ENCODE assay signal across 18 cellular contexts in genomic region chr1:5479876-5480275, GRCh38.
"Had no signal": no experiment of that assay in that cellular context is flagged by ENCODE, and none has a peak within 500 bp of the region (broad histone marks: within the 10 kb centered on the region; RNA-seq: fewer than 3 reads in every experiment).

No MANE protein-coding gene starts in this region.

- DNase-seq: effector CD8-positive, alpha-beta T cell; foreskin melanocyte; heart left ventricle; hippocampal formation; left colon; left ventricle myocardium superior; mesenchymal stem cell; midbrain; occipital lobe; pancreas; right lobe of liver; stimulated activated CD4-positive, alpha-beta T cell treated with anti-CD3 and anti-CD28 coated beads, Interleukin-15, amount 100 ng/mL, for 24 hours; stimulated activated CD4-positive, alpha-beta T cell treated with anti-CD3 and anti-CD28 coated beads, Interleukin-1b, Interleukin-23, amount 100 ng/mL, for 48 hours; stimulated activated CD4-positive, alpha-beta T cell treated with anti-CD3 and anti-CD28 coated beads, Interleukin-4, amount 100 ng/mL, for 24 hours; tibial artery; uterus had no signal

- ATAC-seq: heart left ventricle; left colon; left ventricle myocardium superior; natural killer cell treated with Interleukin-12 subunit alpha and Interleukin-12 subunit beta and Interleukin-15 and Interleukin-18, amount 100 ng/mL, for 72 hours; pancreas; right lobe of liver; stimulated activated memory B cell treated with anti-CD40 and anti-IgM and Interleukin-4, amounts not matched to agents 10 μg/mL and 1 μg/mL and 100 μg/mL, for 72 hours had no signal
